In the genomic region with DNA sequence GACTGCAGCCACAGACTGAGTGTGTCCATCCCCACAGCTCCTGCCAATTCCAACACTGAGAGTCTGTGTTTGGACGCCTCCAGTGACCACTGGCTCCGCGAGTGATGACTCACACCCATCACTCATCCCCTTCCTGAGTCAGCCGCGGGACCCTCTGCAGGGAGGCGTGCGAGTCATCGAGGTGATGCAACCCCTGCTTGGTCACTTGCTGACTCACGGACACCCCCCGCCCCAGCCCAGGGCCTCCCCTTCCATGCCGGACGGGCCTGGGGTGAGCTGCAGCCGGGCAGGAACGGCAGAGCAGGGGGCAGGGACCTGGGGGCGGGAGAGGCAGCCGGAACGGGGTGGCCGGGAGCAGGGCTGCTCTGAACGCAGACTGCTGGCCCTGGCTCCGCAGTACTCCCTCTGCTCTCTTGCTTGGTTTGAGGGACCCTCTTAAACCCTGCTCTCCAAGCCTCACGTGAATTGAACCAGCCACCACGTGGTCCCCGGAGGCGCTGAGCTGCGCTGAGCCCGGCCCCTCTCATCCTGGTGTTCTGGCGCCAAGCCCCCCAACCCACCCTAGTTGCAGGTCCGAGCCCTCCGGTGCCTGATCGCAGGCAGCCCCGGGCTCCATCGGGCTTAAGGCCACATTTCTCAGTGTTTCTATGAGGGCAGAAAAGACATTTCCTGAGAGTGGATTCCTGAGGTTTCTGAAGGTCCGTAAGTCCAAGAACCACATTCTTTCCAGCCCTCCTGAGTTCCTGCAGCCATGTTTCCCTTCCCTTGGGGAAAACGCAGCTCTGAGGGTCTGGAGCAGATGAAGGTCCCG, we compare ENCODE assay signal across 8 cellular contexts. TPM values are rescaled to one million over a fixed set of nuclear protein-coding genes. Genes with fewer than 3 reads are reported as not detected.
DNase-seq lines count a peak whose midpoint lies in the region; ATAC-seq and TF ChIP-seq lines count a peak whose summit lies in the region.

No MANE protein-coding gene starts in this region.

- H3K4me3 ChIP-seq in left lung: no peak overlapping the region
- H3K4me3 ChIP-seq in effector memory CD4-positive, alpha-beta T cell (ENCODE audit: insufficient read depth, low read depth, low read length, poor library complexity, severe bottlenecking): no peak overlapping the region

- DNase-seq in Daoy (ENCODE audit: low read depth): peak; percentile 99
- DNase-seq in NOMO-1 (lab: John Stamatoyannopoulos, UW; ENCODE audit: unreplicated experiment in 2 of 2): peak; percentile 67 to 83
- DNase-seq in cerebellar cortex (ENCODE audit: low spot score): peak; percentile 27
- DNase-seq in left lung: peak; percentile 94
- peak; percentile 16 for DNase-seq in stimulated activated CD8-positive, alpha-beta memory T cell treated with anti-CD3 and anti-CD28 coated beads, Interleukin-4, amount 100 ng/mL, for 24 hours (ENCODE audit: low read depth)
- no peak for DNase-seq in GF-D8 (lab: John Stamatoyannopoulos, UW)
- no peak for DNase-seq in effector memory CD4-positive, alpha-beta T cell

- H3K27ac ChIP-seq in left lung: peak overlapping the region; percentile 45 to 46
- no peak overlapping the region for H3K27ac ChIP-seq in effector memory CD4-positive, alpha-beta T cell (ENCODE audit: insufficient read depth, low read length, poor library complexity, severe bottlenecking)

- intact Hi-C loops in left lung (cut with DNase I): no loop called here

- H3K36me3 ChIP-seq in left lung: no peaks in the 10 kb centered on the region
- H3K36me3 ChIP-seq in effector memory CD4-positive, alpha-beta T cell (ENCODE audit: control insufficient read depth, insufficient read depth, low read length): no peaks in the 10 kb centered on the region

- peak; percentile 74 for ATAC-seq in left lung
- ATAC-seq in GM21528 (IDR thresholded peaks at IDR 0.05; ENCODE audit: low FRiP score, unreplicated experiment): no peak

- H3K27me3 ChIP-seq in left lung: peaks cover 0 to 68% of the 10 kb centered on the region in 2 donors
- H3K27me3 ChIP-seq in effector memory CD4-positive, alpha-beta T cell (replicated peaks; ENCODE audit: control insufficient read depth, insufficient read depth, low read length, poor library complexity, severe bottlenecking): peaks cover 13% of the 10 kb centered on the region

- TF ChIP-seq CTCF in left lung (IDR thresholded peaks at IDR 0.05): no peak

- peaks cover 31 to 38% of the 10 kb centered on the region in 2 donors for H3K4me1 ChIP-seq in left lung
- no peaks in the 10 kb centered on the region for H3K4me1 ChIP-seq in effector memory CD4-positive, alpha-beta T cell (ENCODE audit: control insufficient read depth, insufficient read depth, low read length, poor library complexity, severe bottlenecking)

- H3K9me3 ChIP-seq in left lung: no peaks in the 10 kb centered on the region
- H3K9me3 ChIP-seq in effector memory CD4-positive, alpha-beta T cell (ENCODE audit: control insufficient read depth, low read length): no peaks in the 10 kb centered on the region

RNA-seq across cellular contexts. Expression of a gene that starts 32.4 kb away (rescaled TPM):
- 35.5 and 40.6 TPM in 2 replicates for total RNA-seq in Daoy (2014; rRNA removed; shearing (Covaris generic))
- total RNA-seq in left lung: 10 to 100 TPM; 23.5 to 31.2 TPM

RNA-seq across cellular contexts. Expression of a gene that starts 50.7 kb away (rescaled TPM):
- 0.57 TPM in 1 of 2 replicates, not detected in the other for total RNA-seq in Daoy (2014; rRNA removed; shearing (Covaris generic))
- total RNA-seq in left lung: under 1 TPM; 0.35 to 0.39 TPM

RNA-seq across cellular contexts. Expression of a gene that starts 57.0 kb away (rescaled TPM):
- 1.0 and 2.3 TPM in 2 replicates for total RNA-seq in Daoy (2014; rRNA removed; shearing (Covaris generic))
- 10 to 100 TPM; 33.6 to 46.8 TPM for total RNA-seq in left lung

Comparison
In these comparisons a context has a peak if more than half of its experiments do, and no peak if none do; other contexts are left out.
1. DNase-seq: peak in Daoy (single experiment), NOMO-1 (2 of 2), cerebellar cortex (single experiment), left lung (2 of 2) and stimulated activated CD8-positive, alpha-beta memory T cell treated with anti-CD3 and anti-CD28 coated beads, Interleukin-4, amount 100 ng/mL, for 24 hours (single experiment); none in GF-D8 (single experiment) and effector memory CD4-positive, alpha-beta T cell (0 of 3).
2. RNA of a gene that starts 57.0 kb away (total RNA-seq): 33.6 to 46.8 TPM in left lung; 1.0 to 2.3 TPM in Daoy; every median in the first group is over 10 times any median in the second.